ENCODE assay signal across 8 cellular contexts in genomic region chr11:94237447-94238153, GRCh38.
A peak's percentile ranks its signal among the peaks of the same experiment; 100 is the strongest.
DNase-seq lines count a peak whose midpoint lies in the region; ATAC-seq and TF ChIP-seq lines count a peak whose summit lies in the region.
"Not testable (repeated sequence)": the region's sequence is repeated elsewhere in the genome, so short reads cannot be mapped to it uniquely, and the experiment has no call there.

No MANE protein-coding gene starts in this region.

- H3K27ac Mint-ChIP-seq in activated T-helper 2 cell treated with anti-CD3 and anti-CD28 coated beads, Interferon-gamma antibody, Interleukin-2, Interleukin-4, amounts not matched to agents 10 μg/mL and 5 μg/mL and 100 μg/mL, durations not matched to agents 14 hours and 24 hours and 36 hours; endothelial cell (ENCODE audit: unreplicated experiment): not testable (repeated sequence)

- not testable (repeated sequence) for H3K27me3 Mint-ChIP-seq in activated T-helper 2 cell treated with anti-CD3 and anti-CD28 coated beads, Interferon-gamma antibody, Interleukin-2, Interleukin-4, amounts not matched to agents 10 μg/mL and 5 μg/mL and 100 μg/mL, durations not matched to agents 14 hours and 24 hours and 36 hours (ENCODE audit: low read depth); endothelial cell (ENCODE audit: unreplicated experiment)

- not testable (repeated sequence) for H3K36me3 Mint-ChIP-seq in activated T-helper 2 cell treated with anti-CD3 and anti-CD28 coated beads, Interferon-gamma antibody, Interleukin-2, Interleukin-4, amounts not matched to agents 10 μg/mL and 5 μg/mL and 100 μg/mL, durations not matched to agents 14 hours and 24 hours and 36 hours (ENCODE audit: low read depth); endothelial cell (ENCODE audit: low read depth, unreplicated experiment)

- not testable (repeated sequence) for H3K9ac ChIP-seq in HUES48 (ENCODE audit: low read depth, low read length)

- peak overlapping the region; percentile 44; the same call in 1 of the 2 replicates for H3K4me3 ChIP-seq in HUES48 (ENCODE audit: low read depth, low read length)
- not testable (repeated sequence) for H3K4me3 ChIP-seq in neuron (ENCODE audit: low read length); uterus

- H3K4me1 Mint-ChIP-seq in activated T-helper 2 cell treated with anti-CD3 and anti-CD28 coated beads, Interferon-gamma antibody, Interleukin-2, Interleukin-4, amounts not matched to agents 10 μg/mL and 5 μg/mL and 100 μg/mL, durations not matched to agents 14 hours and 24 hours and 36 hours (ENCODE audit: low read depth); endothelial cell (ENCODE audit: unreplicated experiment): not testable (repeated sequence)

- not testable (repeated sequence) for H3K4me3 Mint-ChIP-seq in activated T-helper 2 cell treated with anti-CD3 and anti-CD28 coated beads, Interferon-gamma antibody, Interleukin-2, Interleukin-4, amounts not matched to agents 10 μg/mL and 5 μg/mL and 100 μg/mL, durations not matched to agents 14 hours and 24 hours and 36 hours (ENCODE audit: low read depth); endothelial cell (ENCODE audit: unreplicated experiment)

- intact Hi-C loops in activated T-helper 2 cell treated with anti-CD3 and anti-CD28 coated beads, Interferon-gamma antibody, Interleukin-2, Interleukin-4, amounts not matched to agents 10 μg/mL and 5 μg/mL and 100 μg/mL, durations not matched to agents 14 hours and 24 hours and 36 hours (cut with micrococcal nuclease); left colon (cut with DNase I, micrococcal nuclease): not testable (repeated sequence)
- intact Hi-C loops in uterus (cut with DNase I; ENCODE audit: low total_unique reads): loop anchor here (5.0 kb wide), 1 partner anchor 1085 kb away; no protein-coding TSS in a partner anchor

- H3K36me3 ChIP-seq in HUES48 (ENCODE audit: control insufficient read depth, insufficient read depth, low read length); neuron (ENCODE audit: insufficient read depth, low read length); uterus: not testable (repeated sequence)

- H3K9me3 ChIP-seq in HUES48 (ENCODE audit: control insufficient read depth, insufficient read depth, low read length) (peaks cover 14% of the 10 kb centered on the region), uterus (peaks cover 0 to 20% of the 10 kb centered on the region in 2 donors)
- not testable (repeated sequence) for H3K9me3 ChIP-seq in neuron (ENCODE audit: low read length)

- DNase-seq in T-helper 22 cell (ENCODE audit: low read depth): peak; percentile 12
- peak; percentile 11 for DNase-seq in activated T-helper 2 cell treated with anti-CD3 and anti-CD28 coated beads, Interferon-gamma antibody, Interleukin-2, Interleukin-4, amounts not matched to agents 10 μg/mL and 5 μg/mL and 100 μg/mL, durations not matched to agents 14 hours and 24 hours and 36 hours (ENCODE audit: low spot score)
- peak; percentile 14 for DNase-seq in endothelial cell (ENCODE audit: low spot score)
- DNase-seq in left colon: peak; percentile 11 to 56
- DNase-seq in stimulated activated CD4-positive, alpha-beta T cell treated with anti-CD3 and anti-CD28 coated beads, Interleukin-4, amount 100 ng/mL, for 1 hour: peak; percentile 27
- peak; percentile 27 to 40 for DNase-seq in uterus

- not testable (repeated sequence) for H3K4me1 ChIP-seq in HUES48 (ENCODE audit: control insufficient read depth, insufficient read depth, low read length); neuron (ENCODE audit: insufficient read depth, low read length); uterus

- H2AFZ ChIP-seq in neuron (ENCODE audit: low read depth, low read length): peak overlapping the region; percentile 24

- not testable (repeated sequence) for H3K27me3 ChIP-seq in HUES48 (ENCODE audit: control insufficient read depth, insufficient read depth, low read length); neuron (ENCODE audit: insufficient read depth, low read length); uterus

- not testable (repeated sequence) for ATAC-seq in left colon

- not testable (repeated sequence) for TF ChIP-seq POLR2A in uterus (IDR thresholded peaks at IDR 0.05)

- H3K9me3 Mint-ChIP-seq in activated T-helper 2 cell treated with anti-CD3 and anti-CD28 coated beads, Interferon-gamma antibody, Interleukin-2, Interleukin-4, amounts not matched to agents 10 μg/mL and 5 μg/mL and 100 μg/mL, durations not matched to agents 14 hours and 24 hours and 36 hours; endothelial cell (ENCODE audit: unreplicated experiment): not testable (repeated sequence)

- TF ChIP-seq CTCF in endothelial cell (IDR thresholded peaks at IDR 0.05; ENCODE audit: unreplicated experiment): not testable (repeated sequence)
- TF ChIP-seq CTCF in uterus (IDR thresholded peaks at IDR 0.05): peak in 1 of 4 experiments; percentile 0

- H3K27ac ChIP-seq in HUES48 (ENCODE audit: low read depth, low read length); uterus: not testable (repeated sequence)
